In the genomic region with DNA sequence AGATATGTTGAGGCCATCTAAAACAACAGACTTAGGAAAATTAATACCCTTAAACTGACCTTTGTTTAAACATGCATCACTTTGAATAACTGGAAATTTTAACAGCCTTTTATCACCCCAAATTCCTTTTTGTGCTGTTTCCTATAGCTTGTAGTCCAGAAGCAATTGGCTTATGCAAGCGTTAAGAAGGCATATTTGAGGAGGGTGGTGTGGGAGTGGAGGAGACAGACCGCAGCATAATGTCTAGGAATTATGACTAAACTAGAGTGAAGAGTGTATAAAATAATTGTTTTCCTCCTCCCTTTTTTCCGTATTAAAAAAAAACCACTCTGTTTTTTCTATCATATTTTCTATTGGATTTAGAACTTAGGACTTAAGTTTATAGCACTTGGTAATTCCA, we compare ENCODE assay signal across 30 cellular contexts. TPM values are rescaled to one million over a fixed set of nuclear protein-coding genes. Genes with fewer than 3 reads are reported as not detected.
"Had no signal": no experiment of that assay in that cellular context is flagged by ENCODE, and none has a peak within 500 bp of the region (broad histone marks: within the 10 kb centered on the region; RNA-seq: fewer than 3 reads in every experiment).

No MANE protein-coding gene starts in this region.

- DNase-seq: activated CD4-positive, alpha-beta memory T cell treated with anti-CD3 and anti-CD28 coated beads for 36 hours; activated CD4-positive, alpha-beta T cell treated with anti-CD3 and anti-CD28 coated beads for 36 hours; activated CD4-positive, alpha-beta T cell treated with anti-CD3 and anti-CD28 coated beads, Interleukin-2, amount 10 ng/mL, durations not matched to agents 24 days and 14 days; activated CD4-positive, CD25-positive, alpha-beta regulatory T cell; activated CD4-positive, CD25-positive, alpha-beta regulatory T cell treated with anti-CD3 and anti-CD28 coated beads, Interleukin-2, amount 50 U/mL, for 72 hours; activated CD8-positive, alpha-beta memory T cell treated with anti-CD3 and anti-CD28 coated beads, Interleukin-2, amount 10 ng/mL, durations not matched to agents 7 days and 5 days; activated CD8-positive, alpha-beta memory T cell treated with anti-CD3 and anti-CD28 coated beads, Interleukin-2, amount 50 U/mL, for 4 hours; activated CD8-positive, alpha-beta T cell treated with anti-CD3 and anti-CD28 coated beads, Interleukin-2, amount 10 ng/mL, durations not matched to agents 7 days and 5 days; activated gamma-delta T cell; activated naive CD4-positive, alpha-beta T cell; activated naive CD4-positive, alpha-beta T cell treated with anti-CD3 and anti-CD28 coated beads, Interleukin-2, amount 10 ng/mL, durations not matched to agents 7 days and 5 days; activated naive CD8-positive, alpha-beta T cell treated with anti-CD3 and anti-CD28 coated beads, Interleukin-2, amount 10 ng/mL, durations not matched to agents 7 days and 5 days; activated T-cell treated with anti-CD3 and anti-CD28 coated beads for 4 hours; activated T-cell treated with anti-CD3 and anti-CD28 coated beads, Interleukin-2, amount 50 U/mL, for 24 hours; activated T-cell treated with anti-CD3 and anti-CD28 coated beads, Interleukin-2, amount 50 U/mL, for 72 hours; amniotic stem cell; anterior cingulate cortex; brain microvascular endothelial cell; cortex of kidney; effector CD4-positive, alpha-beta T cell; effector memory CD8-positive, alpha-beta T cell; esophagus squamous epithelium; foreskin fibroblast; glutamatergic neuron; T-helper 2 cell had no signal

- H3K4me1 ChIP-seq: esophagus squamous epithelium had no signal

- H3K9me3 ChIP-seq: esophagus squamous epithelium, heart left ventricle had no signal

- ATAC-seq: activated CD4-positive, alpha-beta T cell treated with anti-CD3 and anti-CD28 coated beads for 36 hours; activated CD8-positive, alpha-beta memory T cell treated with anti-CD3 and anti-CD28 coated beads, Interleukin-2, amount 10 ng/mL, durations not matched to agents 7 days and 5 days; activated CD8-positive, alpha-beta T cell treated with anti-CD3 and anti-CD28 coated beads, Interleukin-2, amount 10 ng/mL, durations not matched to agents 7 days and 5 days; activated naive CD4-positive, alpha-beta T cell treated with anti-CD3 and anti-CD28 coated beads, Interleukin-2, amount 50 U/mL, for 72 hours; activated T-cell treated with anti-CD3 and anti-CD28 coated beads, Interleukin-2, amount 50 U/mL, for 72 hours; effector memory CD8-positive, alpha-beta T cell had no signal

- H3K27ac ChIP-seq: brain microvascular endothelial cell, epithelial cell of prostate, esophagus squamous epithelium had no signal

- H3K36me3 ChIP-seq: brain microvascular endothelial cell, esophagus squamous epithelium, heart left ventricle had no signal

- H3K27me3 ChIP-seq: brain microvascular endothelial cell, esophagus squamous epithelium, heart left ventricle had no signal

- H3K4me3 ChIP-seq: esophagus squamous epithelium, heart left ventricle had no signal

RNA-seq across cellular contexts. Expression of a gene that starts 51.8 kb away (rescaled TPM):
- total RNA-seq: activated CD4-positive, alpha-beta memory T cell treated with anti-CD3 and anti-CD28 coated beads for 36 hours; activated CD4-positive, alpha-beta T cell treated with anti-CD3 and anti-CD28 coated beads for 36 hours; activated CD4-positive, alpha-beta T cell treated with anti-CD3 and anti-CD28 coated beads, Interleukin-2, amount 10 ng/mL, durations not matched to agents 24 days and 14 days; activated CD8-positive, alpha-beta memory T cell treated with anti-CD3 and anti-CD28 coated beads for 36 hours; activated CD8-positive, alpha-beta memory T cell treated with anti-CD3 and anti-CD28 coated beads, Interleukin-2, amount 10 ng/mL, durations not matched to agents 7 days and 5 days; activated CD8-positive, alpha-beta T cell treated with anti-CD3 and anti-CD28 coated beads, Interleukin-2, amount 10 ng/mL, durations not matched to agents 7 days and 5 days; activated naive CD4-positive, alpha-beta T cell treated with anti-CD3 and anti-CD28 coated beads, Interleukin-2, amount 50 U/mL, for 72 hours; activated naive CD8-positive, alpha-beta T cell treated with anti-CD3 and anti-CD28 coated beads, Interleukin-2, amount 10 ng/mL, durations not matched to agents 7 days and 5 days; activated T-cell treated with anti-CD3 and anti-CD28 coated beads, Interleukin-2, amount 50 U/mL, for 72 hours; T-helper 1 cell treated with Interleukin-12 subunit alpha and Interleukin-12 subunit beta and Interleukin-4 antibody, amounts not matched to agents 30 ng/mL and 1 ng/mL, for 36 hours had no signal
